ENCODE assay signal across 14 cellular contexts in the genomic region with DNA sequence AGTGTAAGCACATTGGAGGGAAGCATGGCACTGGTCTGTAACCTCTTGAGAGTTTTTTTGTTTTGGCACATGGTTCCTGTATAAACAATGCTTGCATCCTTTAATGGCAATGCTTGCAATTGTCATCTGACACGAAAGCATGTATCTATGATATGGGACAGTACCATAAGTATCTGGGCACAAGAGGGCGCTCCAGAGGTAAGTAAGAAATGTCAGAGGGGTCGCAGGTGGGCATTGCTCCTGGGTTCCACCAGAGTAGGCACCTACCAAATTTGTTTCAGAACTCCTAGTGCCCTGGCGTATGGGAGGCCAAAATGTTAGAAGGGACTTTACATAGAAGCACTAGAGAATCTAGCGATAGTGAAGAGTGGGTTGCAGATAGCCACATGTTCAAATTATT. TPM values are rescaled to one million over a fixed set of nuclear protein-coding genes. Genes with fewer than 3 reads are reported as not detected.
DNase-seq lines count a peak whose midpoint lies in the region; ATAC-seq and TF ChIP-seq lines count a peak whose summit lies in the region.
"Had no signal": no experiment of that assay in that cellular context is flagged by ENCODE, and none has a peak within 500 bp of the region (broad histone marks: within the 10 kb centered on the region; RNA-seq: fewer than 3 reads in every experiment).

No MANE protein-coding gene starts in this region.

- TF ChIP-seq CTCF in MCF 10A (IDR thresholded peaks at IDR 0.05; ENCODE audit: unreplicated experiment): no peak
- TF ChIP-seq CTCF in breast epithelium (IDR thresholded peaks at IDR 0.05): no peak
- peak; percentile 35 for TF ChIP-seq CTCF in chondrocyte (IDR thresholded peaks at IDR 0.05)
- no peak for TF ChIP-seq CTCF in psoas muscle (IDR thresholded peaks at IDR 0.05)
- TF ChIP-seq CTCF in tibial nerve (IDR thresholded peaks at IDR 0.05): no peak

- H3K27ac ChIP-seq in breast epithelium: no peak overlapping the region
- no peak overlapping the region for H3K27ac ChIP-seq in psoas muscle
- no peak overlapping the region for H3K27ac ChIP-seq in tibial nerve
- H3K27ac ChIP-seq: adrenal gland, heart left ventricle, parathyroid adenoma had no signal

- intact Hi-C loops in MCF 10A (cut with micrococcal nuclease) (no loop called here), breast epithelium (cut with DNase I; ENCODE audit: low total_unique reads) (no loop called here), psoas muscle (cut with DNase I) (no loop called here)

- H3K4me1 ChIP-seq in breast epithelium (no peaks in the 10 kb centered on the region), psoas muscle (no peaks in the 10 kb centered on the region), tibial nerve (no peaks in the 10 kb centered on the region)
- H3K4me1 ChIP-seq: adrenal gland, heart left ventricle, parathyroid adenoma had no signal

- H3K4me1 Mint-ChIP-seq in MCF 10A (ENCODE audit: insufficient read depth, unreplicated experiment): no peaks in the 10 kb centered on the region
- no peaks in the 10 kb centered on the region for H3K4me1 Mint-ChIP-seq in chondrocyte (ENCODE audit: low read depth)
- H3K4me1 Mint-ChIP-seq: activated B cell treated with CpG ODN at 0.5 μM for 24 hours had no signal

- CTCF ChIA-PET in MCF 10A (lab: Yijun Ruan, JAX): interaction anchor here (0.5 to 1.3 kb wide), 5 partner anchors 9 to 1756 kb away, joined by 3 to 4 read pairs (median 3); no protein-coding TSS in a partner anchor

- H3K4me3 ChIP-seq in breast epithelium (no peak overlapping the region), psoas muscle (no peak overlapping the region), tibial nerve (no peak overlapping the region)
- H3K4me3 ChIP-seq: adrenal gland, heart left ventricle had no signal

- POLR2A ChIA-PET in MCF 10A (lab: Yijun Ruan, JAX): no interaction called here

- no peaks in the 10 kb centered on the region for H3K9me3 ChIP-seq in breast epithelium
- H3K9me3 ChIP-seq in psoas muscle: no peaks in the 10 kb centered on the region
- no peaks in the 10 kb centered on the region for H3K9me3 ChIP-seq in tibial nerve
- H3K9me3 ChIP-seq: adrenal gland, heart left ventricle had no signal

- no TSS peak for BruUV-seq in MCF 10A (replicated peaks; lab: Mats Ljungman, UMichigan)

- H3K27ac Mint-ChIP-seq in MCF 10A (ENCODE audit: low read depth, unreplicated experiment) (no peak overlapping the region), chondrocyte (ENCODE audit: unreplicated experiment) (no peak overlapping the region)
- H3K27ac Mint-ChIP-seq: activated B cell treated with CpG ODN at 0.5 μM for 24 hours; CD8-positive, alpha-beta T cell had no signal

- H3K9me3 Mint-ChIP-seq in MCF 10A (ENCODE audit: unreplicated experiment) (no peaks in the 10 kb centered on the region), chondrocyte (ENCODE audit: low read depth) (peaks cover under 1% of the 10 kb centered on the region)

- no peak for ATAC-seq in psoas muscle
- ATAC-seq: CD8-positive, alpha-beta T cell; heart left ventricle had no signal

- no peak for TF ChIP-seq EP300 in tibial nerve (IDR thresholded peaks at IDR 0.05)

- DNase-seq in MCF 10A (ENCODE audit: unreplicated experiment) (peak; percentile 39), breast epithelium (ENCODE audit: low spot score in 2 of 2) (no peak), NCI-H524 treated with DMSO at 0.1 percent for 48 hours (lab: John Stamatoyannopoulos, UW) (peak; percentile 10), chondrocyte (ENCODE audit: low spot score) (no peak), HuH-7 (ENCODE audit: low spot score) (no peak), NCI-H2196 (lab: John Stamatoyannopoulos, UW; ENCODE audit: unreplicated experiment) (no peak), psoas muscle (no peak), tibial nerve (ENCODE audit: low spot score in 2 of 2) (no peak)
- DNase-seq: activated B cell treated with CpG ODN at 0.5 μM for 24 hours; CD8-positive, alpha-beta T cell; heart left ventricle had no signal

- no peaks in the 10 kb centered on the region for H3K27me3 Mint-ChIP-seq in MCF 10A (ENCODE audit: insufficient read depth, unreplicated experiment)
- peaks cover 2% of the 10 kb centered on the region for H3K27me3 Mint-ChIP-seq in chondrocyte (ENCODE audit: low read depth)
- H3K27me3 Mint-ChIP-seq: activated B cell treated with CpG ODN at 0.5 μM for 24 hours had no signal

- H3K27me3 ChIP-seq in breast epithelium (no peaks in the 10 kb centered on the region), psoas muscle (ENCODE audit: insufficient read depth in 3 of 3, low read length in 2 of 3) (no peaks in the 10 kb centered on the region), tibial nerve (no peaks in the 10 kb centered on the region)
- H3K27me3 ChIP-seq: adrenal gland, heart left ventricle had no signal

- no peak overlapping the region for H3K4me3 Mint-ChIP-seq in MCF 10A (ENCODE audit: unreplicated experiment)
- no peak overlapping the region for H3K4me3 Mint-ChIP-seq in chondrocyte (ENCODE audit: unreplicated experiment)
- H3K4me3 Mint-ChIP-seq: activated B cell treated with CpG ODN at 0.5 μM for 24 hours; CD8-positive, alpha-beta T cell had no signal

- TF ChIP-seq POLR2A in breast epithelium (IDR thresholded peaks at IDR 0.05) (no peak), tibial nerve (IDR thresholded peaks at IDR 0.05) (no peak)

- H3K36me3 Mint-ChIP-seq in MCF 10A (ENCODE audit: insufficient read depth, unreplicated experiment): no peaks in the 10 kb centered on the region
- no peaks in the 10 kb centered on the region for H3K36me3 Mint-ChIP-seq in chondrocyte (ENCODE audit: low read depth)
- H3K36me3 Mint-ChIP-seq: CD8-positive, alpha-beta T cell had no signal

- 45 to 49% (median 48%) methylated on average over 5 of the region's 5 CpGs for WGBS in psoas muscle, 3 donors
- WGBS in tibial nerve, 2 donors: 43 to 53% methylated on average over 5 of the region's 5 CpGs

- no peaks in the 10 kb centered on the region for H3K36me3 ChIP-seq in breast epithelium
- H3K36me3 ChIP-seq in psoas muscle (ENCODE audit: insufficient read depth in 1 of 2, low read depth in 1 of 2): no peaks in the 10 kb centered on the region
- H3K36me3 ChIP-seq in tibial nerve: no peaks in the 10 kb centered on the region
- H3K36me3 ChIP-seq: adrenal gland, heart left ventricle had no signal

RNA-seq across cellular contexts. Expression of gene BCHE, which starts 58.7 kb away (rescaled TPM):
- total RNA-seq in MCF 10A (2022) (not detected in 2 replicates), breast epithelium (10 to 100 TPM in 1 of 3 donors, 1 to 10 TPM in 1, under 1 TPM in 1; 0.33 to 27.1 (median 2.6) TPM), chondrocyte (1.6 to 4.2 TPM (median 1.9 TPM) in 3 replicates), psoas muscle (1 to 10 TPM in 3 of 4 donors, under 1 TPM in 1; 0.87 to 1.9 (median 1.2) TPM), tibial nerve (1 to 10 TPM in 1 of 4 donors, under 1 TPM in 2, not detected in 1; 0.30 to 1.3 (median 0.98) TPM)
- 1 to 10 TPM in 2 of 3 donors, under 1 TPM in 1; 0.70 to 2.5 (median 1.0) TPM for polyA plus RNA-seq in psoas muscle
- total RNA-seq: activated B cell treated with CpG ODN at 0.5 μM for 24 hours; CD8-positive, alpha-beta T cell; HT1080 had no signal

Comparison
In these comparisons a context has a peak if more than half of its experiments do, and no peak if none do; other contexts are left out.
1. DNase-seq: peak in MCF 10A (single experiment) and NCI-H524 treated with DMSO at 0.1 percent for 48 hours (single experiment); none in breast epithelium (0 of 2), chondrocyte (single experiment), HuH-7 (single experiment), NCI-H2196 (single experiment), psoas muscle (0 of 2) and tibial nerve (0 of 2).